ENCODE assay signal across 8 cellular contexts in the genomic region with DNA sequence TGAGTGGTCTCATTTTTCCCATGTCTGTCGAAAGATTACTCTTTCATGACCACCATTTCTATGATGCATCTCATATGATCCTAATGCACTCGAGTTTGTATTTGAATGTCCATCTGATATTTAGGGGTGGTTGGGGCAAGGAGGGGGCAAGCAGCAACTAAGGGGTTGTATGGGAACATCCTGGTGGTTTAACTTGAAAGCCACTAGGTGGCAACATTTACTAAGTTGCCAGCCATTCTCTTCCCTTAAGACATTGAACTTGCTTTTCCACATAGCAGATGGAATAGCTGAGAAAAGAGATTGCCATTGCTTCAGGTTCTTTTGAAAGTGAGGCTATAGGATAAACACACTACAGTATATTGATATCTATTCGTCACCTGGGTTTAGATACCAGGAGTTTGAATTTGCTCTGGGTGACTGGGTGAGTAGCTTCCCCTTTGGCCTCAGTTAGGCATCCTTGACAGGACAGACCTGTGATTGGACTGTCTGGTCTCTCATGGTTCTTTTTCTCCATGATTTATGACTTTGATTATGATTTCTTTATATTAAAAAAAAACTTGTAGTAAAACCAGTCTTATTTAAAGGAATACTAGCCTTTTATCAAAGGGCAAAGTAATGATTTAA. TPM values are rescaled to one million over a fixed set of nuclear protein-coding genes. Genes with fewer than 3 reads are reported as not detected.
A peak's percentile ranks its signal among the peaks of the same experiment; 100 is the strongest.
DNase-seq lines count a peak whose midpoint lies in the region; ATAC-seq, FAIRE-seq and TF ChIP-seq lines count a peak whose summit lies in the region.

No MANE protein-coding gene starts in this region.

- TF ChIP-seq RAD21 in HepG2 (CRISPR knock-in tag; IDR thresholded peaks at IDR 0.05) = no peak; the same call in 1 of the 2 replicates

- peaks cover 11% of the 10 kb centered on the region for H3K36me3 ChIP-seq in GM23248 (ENCODE audit: low read depth)
- peaks cover 4 to 25% of the 10 kb centered on the region in 2 experiments; a peak in 3 of 5 replicates for H3K36me3 ChIP-seq in HepG2 (replicated peaks in 1 of 2; ENCODE audit: control insufficient read depth in 1 of 2, insufficient read depth in 2 of 2, low read length in 2 of 2)

- DNase-seq in GM23248 (peak; percentile 77), NCI-H774 (lab: John Stamatoyannopoulos, UW) (peak; percentile 1), cardiac fibroblast (ENCODE audit: low read depth in 2 of 2) (peak; percentile 74 to 76), HepG2 (ENCODE audit: low spot score) (peak; percentile 32)

- intact Hi-C loops in HepG2 (cut with micrococcal nuclease; ENCODE audit: unreplicated experiment) = loop anchor here (1.0 kb wide), 1 partner anchor 453 kb away; no protein-coding TSS in a partner anchor

- FAIRE-seq in HepG2 (lab: Jason Lieb, UNC) = peak; percentile 85

- in situ Hi-C loops in GM23248 (cut with MboI) (no loop called here), HepG2 (cut with HindIII; ENCODE audit: extremely low pct_ligation_motif_present, low pct_unique_long_range_greater_than_20kb) (loop anchor here (10.0 kb wide), 1 partner anchor 449 kb away; a partner anchor contains a TSS)

- H3F3A ChIP-seq in GM23248 (ENCODE audit: insufficient read depth) = peaks cover 31% of the 10 kb centered on the region; the same call in 1 of the 2 replicates

- no peak overlapping the region for H3K27ac ChIP-seq in C4-2B
- H3K27ac ChIP-seq in GM23248 = no peak overlapping the region
- no peak overlapping the region for H3K27ac ChIP-seq in HepG2 (ENCODE audit: extremely low read length, insufficient read depth, low read length)

- H3K4me1 ChIP-seq in GM23248 (ENCODE audit: insufficient read depth) (peaks cover 30% of the 10 kb centered on the region), HepG2 (ENCODE audit: insufficient read depth, low read length) (peaks cover 13% of the 10 kb centered on the region)

- H2AFZ ChIP-seq in GM23248 (no peak overlapping the region), HepG2 (ENCODE audit: low read length) (no peak overlapping the region)

- H3K9ac ChIP-seq in GM23248 (no peak overlapping the region), HepG2 (ENCODE audit: insufficient read depth, low read depth, low read length) (no peak overlapping the region)

- no peak for TF ChIP-seq POLR2A in HepG2 (IDR thresholded peaks at IDR 0.05; ENCODE audit: insufficient read depth in 1 of 2, low read depth in 2 of 2, low read length in 2 of 2)

- H3K27me3 ChIP-seq in GM23248 (replicated peaks; ENCODE audit: insufficient read depth) = no peaks in the 10 kb centered on the region
- no peaks in the 10 kb centered on the region for H3K27me3 ChIP-seq in HepG2 (ENCODE audit: control insufficient read depth in 1 of 2, insufficient read depth in 2 of 2, low read length in 2 of 2)

- no TSS peak for BruUV-seq in HepG2 (replicated peaks; lab: Mats Ljungman, UMichigan)

- H3K9me3 ChIP-seq in GM23248 (ENCODE audit: low read depth) = no peaks in the 10 kb centered on the region
- H3K9me3 ChIP-seq in HepG2 (ENCODE audit: low read length) = no peaks in the 10 kb centered on the region

- 35 to 48% methylated on average over 3 of the region's 3 CpGs for WGBS in GM23248 (ENCODE audit: low coverage in 1 of 2, low lambda C conversion rate in 2 of 2, missing lambda C conversion rate in 2 of 2), 2 experiments
- WGBS in HepG2 (ENCODE audit: low lambda C conversion rate) = 47% methylated on average over 3 of the region's 3 CpGs

- H3K4me2 ChIP-seq in GM23248 (ENCODE audit: unreplicated experiment) (no peak overlapping the region), HepG2 (ENCODE audit: low read depth, low read length) (no peak overlapping the region)

- CTCF ChIA-PET in HepG2 (lab: Yijun Ruan, JAX; ENCODE audit: low intra/inter-chr PET ratio, low total read pairs) = interaction anchor here (0.7 to 1.4 kb wide), 3 partner anchors 10 to 453 kb away, joined by 3 to 14 read pairs (median 4); no protein-coding TSS in a partner anchor

- POLR2A ChIA-PET in HepG2 (lab: Yijun Ruan, JAX) = no interaction called here

- no peaks in the 10 kb centered on the region for H3K9me2 ChIP-seq in GM23248 (ENCODE audit: insufficient read depth)

- peak; percentile 90 for TF ChIP-seq CTCF in C4-2B (conservative IDR thresholded peaks at IDR 0.05)
- TF ChIP-seq CTCF in cardiac fibroblast (IDR thresholded peaks at IDR 0.05; ENCODE audit: low read depth, low read length) = peak; percentile 64
- peak; percentile 75 for TF ChIP-seq CTCF in HepG2 (CRISPR knock-in tag; IDR thresholded peaks at IDR 0.05)

- no peak overlapping the region for H3K4me3 ChIP-seq in GM23248
- no peak overlapping the region for H3K4me3 ChIP-seq in cardiac fibroblast (replicated peaks in 1 of 2; ENCODE audit: low read depth in 2 of 2, low read length in 2 of 2)
- H3K4me3 ChIP-seq in HepG2 (replicated peaks in 1 of 3; ENCODE audit: insufficient read depth in 1 of 3, low read depth in 2 of 3, low read length in 3 of 3) = no peak overlapping the region

- ATAC-seq in HepG2 (peak; percentile 58; the same call in 2 of the 3 replicates), HG02840 (IDR thresholded peaks at IDR 0.05; ENCODE audit: low FRiP score, unreplicated experiment) (no peak), HG03342 (IDR thresholded peaks at IDR 0.05; ENCODE audit: unreplicated experiment) (no peak), GM19324 (IDR thresholded peaks at IDR 0.05; ENCODE audit: low FRiP score, unreplicated experiment) (no peak)

- TF ChIP-seq EP300 in HepG2 (IDR thresholded peaks at IDR 0.05; ENCODE audit: low read depth in 2 of 2, low read length in 2 of 2) = no peak
- no peak for TF ChIP-seq EP300 in HepG2 (CRISPR knock-in tag; IDR thresholded peaks at IDR 0.05; ENCODE audit: borderline replicate concordance)

- no peaks in the 10 kb centered on the region for H4K20me1 ChIP-seq in GM23248 (ENCODE audit: insufficient read depth)
- H4K20me1 ChIP-seq in HepG2 (ENCODE audit: insufficient read depth, low read length) = peaks cover 4% of the 10 kb centered on the region; the same call in 1 of the 2 replicates

- H3K79me2 ChIP-seq in GM23248 (ENCODE audit: insufficient read depth) = peaks cover 96% of the 10 kb centered on the region
- H3K79me2 ChIP-seq in HepG2 (ENCODE audit: insufficient read depth, low read length) = peaks cover 25% of the 10 kb centered on the region

TF ChIP-seq in HepG2, 621 proteins besides CTCF, POLR2A, EP300 and RAD21 (continues in another document):
- TF ChIP-seq SMC3 (IDR thresholded peaks at IDR 0.05; ENCODE audit: low read length) (peak; percentile 53; the same call in 1 of the 2 replicates), MIER3 (CRISPR knock-in tag; IDR thresholded peaks at IDR 0.05; ENCODE audit: borderline replicate concordance) (no peak)

RNA-seq across cellular contexts. Expression of a gene that starts 32.4 kb away (rescaled TPM):
- total RNA-seq in GM23248 (2014; rRNA removed; shearing (Covaris generic)) = 109 and 111 TPM in 2 replicates
- polyA plus RNA-seq in GM23248 (2016; fragmentation: Nextera tagmentation; extraction: Ambion mirVana) (62.9 and 71.8 TPM in 2 replicates), HepG2 (2011; rRNA removed) (8.8 and 9.3 TPM in 2 replicates)
- 33.3 and 45.3 TPM in 2 replicates for total RNA-seq in HepG2 (2016; rRNA removed; fragmentation: Illumina TruSeq; extraction: Trizol)
- total RNA-seq in HepG2 (2016; cell fraction: cytosol; rRNA removed; fragmentation: Illumina TruSeq; extraction: Trizol; ENCODE audit: low read depth) = 6.6 and 7.4 TPM in 2 replicates
- total RNA-seq in HepG2 (2016; cell fraction: insoluble cytoplasmic fraction; rRNA removed; fragmentation: Illumina TruSeq; extraction: Trizol) = 33.3 and 42.0 TPM in 2 replicates
- total RNA-seq in HepG2 (2016; cell fraction: membrane; rRNA removed; fragmentation: Illumina TruSeq; extraction: Trizol) = 21.0 and 24.2 TPM in 2 replicates
- total RNA-seq in HepG2 (2016; cell fraction: nucleus; rRNA removed; fragmentation: Illumina TruSeq; extraction: Trizol) = 25.6 and 28.1 TPM in 2 replicates
- polyA plus RNA-seq in HepG2 (2011; cell fraction: cytosol; rRNA removed) = 6.9 and 7.3 TPM in 2 replicates
- 8.1 and 8.6 TPM in 2 replicates for polyA plus RNA-seq in HepG2 (2011; cell fraction: nucleus; rRNA removed)
- 6.4 TPM in 2 replicates for polyA plus RNA-seq in HepG2 (2012)
- 3.3 and 5.4 TPM in 2 replicates for polyA plus RNA-seq in HepG2 (2016; cell fraction: cytosol; fragmentation: Illumina TruSeq; extraction: Trizol; ENCODE audit: low read depth)
- polyA plus RNA-seq in HepG2 (2016; cell fraction: insoluble cytoplasmic fraction; fragmentation: Illumina TruSeq; extraction: Trizol; ENCODE audit: low read depth) = 21.1 and 24.6 TPM in 2 replicates
- polyA plus RNA-seq in HepG2 (2016; cell fraction: membrane; fragmentation: Illumina TruSeq; extraction: Trizol; ENCODE audit: low read depth) = 9.8 and 11.9 TPM in 2 replicates
- 23.3 and 24.8 TPM in 2 replicates for polyA plus RNA-seq in HepG2 (2016; cell fraction: nucleus; fragmentation: Illumina TruSeq; extraction: Trizol; ENCODE audit: insufficient read depth, low read depth)
- polyA minus RNA-seq in HepG2 (2011; rRNA and poly(A)+ RNA removed; ENCODE audit: low replicate concordance) = 25.7 and 39.3 TPM in 2 replicates
- 12.4 and 13.6 TPM in 2 replicates for polyA minus RNA-seq in HepG2 (2011; cell fraction: cytosol; rRNA and poly(A)+ RNA removed)
- 11.5 and 15.2 TPM in 2 replicates for polyA minus RNA-seq in HepG2 (2011; cell fraction: nucleus; rRNA and poly(A)+ RNA removed)

RNA-seq across cellular contexts. Expression of a gene that starts 54.9 kb away (rescaled TPM):
- total RNA-seq in GM23248 (2014; rRNA removed; shearing (Covaris generic)) = 32.0 and 47.2 TPM in 2 replicates
- polyA plus RNA-seq in GM23248 (2016; fragmentation: Nextera tagmentation; extraction: Ambion mirVana) = 39.3 and 40.5 TPM in 2 replicates
- total RNA-seq in HepG2 (2016; rRNA removed; fragmentation: Illumina TruSeq; extraction: Trizol) = 159 and 167 TPM in 2 replicates
- 36.4 and 36.6 TPM in 2 replicates for total RNA-seq in HepG2 (2016; cell fraction: cytosol; rRNA removed; fragmentation: Illumina TruSeq; extraction: Trizol; ENCODE audit: low read depth)
- 162 and 163 TPM in 2 replicates for total RNA-seq in HepG2 (2016; cell fraction: insoluble cytoplasmic fraction; rRNA removed; fragmentation: Illumina TruSeq; extraction: Trizol)
- total RNA-seq in HepG2 (2016; cell fraction: membrane; rRNA removed; fragmentation: Illumina TruSeq; extraction: Trizol) = 98.2 and 102 TPM in 2 replicates
- 68.4 and 75.1 TPM in 2 replicates for total RNA-seq in HepG2 (2016; cell fraction: nucleus; rRNA removed; fragmentation: Illumina TruSeq; extraction: Trizol)
- 203 and 212 TPM in 2 replicates for polyA plus RNA-seq in HepG2 (2011; rRNA removed)
- 167 and 170 TPM in 2 replicates for polyA plus RNA-seq in HepG2 (2011; cell fraction: cytosol; rRNA removed)
- polyA plus RNA-seq in HepG2 (2011; cell fraction: nucleus; rRNA removed) = 133 and 152 TPM in 2 replicates
- 126 and 158 TPM in 2 replicates for polyA plus RNA-seq in HepG2 (2012)
- polyA plus RNA-seq in HepG2 (2016; cell fraction: cytosol; fragmentation: Illumina TruSeq; extraction: Trizol; ENCODE audit: low read depth) = 33.2 and 39.7 TPM in 2 replicates
- 169 and 174 TPM in 2 replicates for polyA plus RNA-seq in HepG2 (2016; cell fraction: insoluble cytoplasmic fraction; fragmentation: Illumina TruSeq; extraction: Trizol; ENCODE audit: low read depth)
- 73.5 and 79.3 TPM in 2 replicates for polyA plus RNA-seq in HepG2 (2016; cell fraction: membrane; fragmentation: Illumina TruSeq; extraction: Trizol; ENCODE audit: low read depth)
- polyA plus RNA-seq in HepG2 (2016; cell fraction: nucleus; fragmentation: Illumina TruSeq; extraction: Trizol; ENCODE audit: insufficient read depth, low read depth) = 104 and 117 TPM in 2 replicates
- polyA minus RNA-seq in HepG2 (2011; rRNA and poly(A)+ RNA removed; ENCODE audit: low replicate concordance) = 19.6 and 162 TPM in 2 replicates
- 70.8 and 86.6 TPM in 2 replicates for polyA minus RNA-seq in HepG2 (2011; cell fraction: cytosol; rRNA and poly(A)+ RNA removed)
- 55.0 and 66.1 TPM in 2 replicates for polyA minus RNA-seq in HepG2 (2011; cell fraction: nucleus; rRNA and poly(A)+ RNA removed)

Comparison
In these comparisons a context has a peak if more than half of its experiments do, and no peak if none do; other contexts are left out.
1. DNase-seq: peak in every context shown above with its lines; median percentile 77 in GM23248; 75 in cardiac fibroblast; 32 in HepG2; 1 in NCI-H774.